ENCODE assay signal across 16 cellular contexts in genomic region chr9:134730761-134731496, GRCh38.
"Had no signal": no experiment of that assay in that cellular context is flagged by ENCODE, and none has a peak within 500 bp of the region (broad histone marks: within the 10 kb centered on the region; RNA-seq: fewer than 3 reads in every experiment).

No MANE protein-coding gene starts in this region.

- H3K27ac ChIP-seq: lower lobe of right lung, neural progenitor cell, pancreas, skin epidermis, testis, upper lobe of right lung had no signal

- ATAC-seq: lower lobe of right lung; pancreas; stimulated activated naive CD8-positive, alpha-beta T cell treated with anti-CD3 and anti-CD28 coated beads, Interleukin-15, Interleukin-2, amounts not matched to agents 100 U/mL and 50 U/mL, for 24 hours; upper lobe of right lung had no signal

- H3K9ac ChIP-seq: neural progenitor cell had no signal

- H3K4me1 ChIP-seq: neural progenitor cell, pancreas had no signal

- H3K36me3 ChIP-seq: neural progenitor cell, pancreas had no signal

- H3K9me3 ChIP-seq: lower lobe of right lung, pancreas, testis, upper lobe of right lung had no signal

- H2AFZ ChIP-seq: neural progenitor cell had no signal

- H3K27me3 ChIP-seq: neural progenitor cell, pancreas, testis, upper lobe of right lung had no signal

- DNase-seq: activated B cell treated with CpG ODN at 0.5 μM for 24 hours; activated CD4-positive, alpha-beta T cell treated with anti-CD3 and anti-CD28 coated beads, Interleukin-2, amount 50 U/mL, for 1 hour; activated CD8-positive, alpha-beta memory T cell treated with anti-CD3 and anti-CD28 coated beads for 24 hours; activated naive CD8-positive, alpha-beta T cell treated with anti-CD3 and anti-CD28 coated beads, Interleukin-2, amount 10 ng/mL, durations not matched to agents 7 days and 5 days; anterior cingulate cortex; cerebellar nuclear complex; immature natural killer cell; lower lobe of right lung; naive B cell; stimulated activated naive CD8-positive, alpha-beta T cell treated with anti-CD3 and anti-CD28 coated beads, Interleukin-15, Interleukin-2, amounts not matched to agents 100 U/mL and 50 U/mL, for 24 hours; testis; upper lobe of right lung had no signal

- H3K27ac Mint-ChIP-seq: activated B cell treated with CpG ODN at 0.5 μM for 24 hours; activated naive CD8-positive, alpha-beta T cell treated with anti-CD3 and anti-CD28 coated beads, Interleukin-2, amount 10 ng/mL, durations not matched to agents 7 days and 5 days; immature natural killer cell; naive B cell; neural progenitor cell; T-helper 2 cell treated with Interferon-gamma antibody and Interleukin-4, amounts not matched to agents 5 μg/mL and 100 μg/mL, for 36 hours had no signal

- H3K9me3 Mint-ChIP-seq: activated naive CD8-positive, alpha-beta T cell treated with anti-CD3 and anti-CD28 coated beads, Interleukin-2, amount 10 ng/mL, durations not matched to agents 7 days and 5 days; immature natural killer cell; neural progenitor cell; T-helper 2 cell treated with Interferon-gamma antibody and Interleukin-4, amounts not matched to agents 5 μg/mL and 100 μg/mL, for 36 hours had no signal

- H3K4me1 Mint-ChIP-seq: activated B cell treated with CpG ODN at 0.5 μM for 24 hours; activated naive CD8-positive, alpha-beta T cell treated with anti-CD3 and anti-CD28 coated beads, Interleukin-2, amount 10 ng/mL, durations not matched to agents 7 days and 5 days; immature natural killer cell had no signal

- H3K36me3 Mint-ChIP-seq: activated naive CD8-positive, alpha-beta T cell treated with anti-CD3 and anti-CD28 coated beads, Interleukin-2, amount 10 ng/mL, durations not matched to agents 7 days and 5 days; immature natural killer cell; naive B cell; neural progenitor cell had no signal

- H3K4me3 ChIP-seq: lower lobe of right lung, neural progenitor cell, pancreas, skin epidermis, testis, upper lobe of right lung had no signal

- H3K4me3 Mint-ChIP-seq: activated B cell treated with CpG ODN at 0.5 μM for 24 hours; activated naive CD8-positive, alpha-beta T cell treated with anti-CD3 and anti-CD28 coated beads, Interleukin-2, amount 10 ng/mL, durations not matched to agents 7 days and 5 days; immature natural killer cell; naive B cell; neural progenitor cell; T-helper 2 cell treated with Interferon-gamma antibody and Interleukin-4, amounts not matched to agents 5 μg/mL and 100 μg/mL, for 36 hours had no signal

- H3K4me2 ChIP-seq: neural progenitor cell had no signal

- H3K27me3 Mint-ChIP-seq: activated B cell treated with CpG ODN at 0.5 μM for 24 hours; activated naive CD8-positive, alpha-beta T cell treated with anti-CD3 and anti-CD28 coated beads, Interleukin-2, amount 10 ng/mL, durations not matched to agents 7 days and 5 days had no signal
